ENCODE assay signal across 1 cellular context in genomic region chr1:160375788-160376524, GRCh38.
TF ChIP-seq lines count a peak whose summit lies in the region.

No MANE protein-coding gene starts in this region.

TF ChIP-seq in HepG2, 621 proteins besides CTCF, POLR2A, EP300 and RAD21:
- TF ChIP-seq PLRG1 (conservative IDR thresholded peaks at IDR 0.05) (no peak), TFE3 (CRISPR knock-in tag; IDR thresholded peaks at IDR 0.05) (no peak), PHF20 (CRISPR knock-in tag; IDR thresholded peaks at IDR 0.05) (no peak), ZNF160 (CRISPR knock-in tag; IDR thresholded peaks at IDR 0.05) (no peak), BHLHE40 (IDR thresholded peaks at IDR 0.05; ENCODE audit: low read length) (no peak), ELF3 (CRISPR knock-in tag; IDR thresholded peaks at IDR 0.05) (no peak), KLF9 (CRISPR knock-in tag; IDR thresholded peaks at IDR 0.05; ENCODE audit: low read depth) (no peak), XRCC5 (optimal IDR thresholded peaks at IDR 0.05; ENCODE audit: low read length) (no peak), SMAD3 (CRISPR knock-in tag; IDR thresholded peaks at IDR 0.05) (no peak), BRCA1 (CRISPR knock-in tag; IDR thresholded peaks at IDR 0.05) (no peak), FIP1L1 (IDR thresholded peaks at IDR 0.05; ENCODE audit: borderline replicate concordance, insufficient read depth, low read depth, low read length) (no peak), ZNF34 (CRISPR knock-in tag; IDR thresholded peaks at IDR 0.05; ENCODE audit: borderline replicate concordance) (no peak), ZNF335 (CRISPR knock-in tag; IDR thresholded peaks at IDR 0.05) (no peak), ZNF121 (CRISPR knock-in tag; IDR thresholded peaks at IDR 0.05) (no peak)
